In the genomic region with DNA sequence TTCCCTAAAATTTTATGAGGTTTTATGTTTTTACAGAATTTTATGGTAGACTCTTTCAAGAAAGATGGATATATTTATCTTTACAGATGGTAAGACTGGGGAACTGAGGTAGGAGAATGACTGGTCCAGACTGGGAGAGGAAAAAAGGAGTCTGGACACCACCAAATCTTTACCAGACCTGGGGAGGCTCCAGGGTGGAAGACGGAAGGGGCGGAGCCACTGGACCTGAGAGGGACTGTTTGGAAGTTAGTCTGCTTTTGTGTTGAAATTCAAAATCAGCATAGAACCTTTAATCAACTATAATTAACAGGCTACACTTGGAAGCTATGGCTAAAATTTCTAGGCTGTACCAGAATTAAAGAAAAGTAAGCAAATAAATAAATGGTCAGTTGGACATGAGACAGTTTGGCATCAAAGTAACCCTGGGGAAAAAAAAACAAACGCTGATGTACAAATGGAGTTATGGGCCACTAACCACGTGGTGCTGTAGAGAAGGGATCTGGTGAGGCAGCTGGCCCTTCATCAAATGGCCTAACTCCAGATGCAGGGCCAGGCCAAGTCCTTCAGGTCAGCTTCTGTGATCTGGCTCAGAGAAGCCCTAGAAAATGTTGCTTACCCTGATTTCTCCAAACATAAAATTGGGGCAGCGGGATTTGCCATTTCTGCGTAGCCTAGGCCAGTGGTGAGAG, we compare ENCODE assay signal across 13 cellular contexts.
DNase-seq lines count a peak whose midpoint lies in the region; ATAC-seq, FAIRE-seq and TF ChIP-seq lines count a peak whose summit lies in the region.
"Had no signal": no experiment of that assay in that cellular context is flagged by ENCODE, and none has a peak within 500 bp of the region (broad histone marks: within the 10 kb centered on the region; RNA-seq: fewer than 3 reads in every experiment).

No MANE protein-coding gene starts in this region.

- peak; percentile 37 for DNase-seq in M059J (ENCODE audit: low read depth)
- DNase-seq in colonic mucosa: peak; percentile 30
- DNase-seq in right lobe of liver: peak in 2 of 3 donors; percentile 67 to 68
- DNase-seq in testis: peak; percentile 73
- no peak for DNase-seq in stimulated activated effector memory CD8-positive, alpha-beta T cell treated with anti-CD3 and anti-CD28 coated beads, Interleukin-12 subunit alpha, Interleukin-12 subunit beta, amount 100 ng/mL, for 72 hours (ENCODE audit: low spot score in 2 of 2)
- no peak for DNase-seq in urothelium cell line (ENCODE audit: low spot score)
- DNase-seq: activated T-cell treated with anti-CD3 and anti-CD28 coated beads for 4 hours, NCI-H510A treated with DMSO at 0.1 percent for 48 hours had no signal

- no peaks in the 10 kb centered on the region for H3K4me1 Mint-ChIP-seq in stimulated activated effector memory CD8-positive, alpha-beta T cell treated with anti-CD3 and anti-CD28 coated beads, Interleukin-12 subunit alpha, Interleukin-12 subunit beta, amount 100 ng/mL, for 72 hours

- FAIRE-seq in urothelium cell line (lab: Jason Lieb, UNC): no peak
- FAIRE-seq: TTC549 had no signal

- H3K9ac ChIP-seq in colonic mucosa (ENCODE audit: low read depth in 2 of 2, low read length in 2 of 2): no peak overlapping the region

- no peak overlapping the region for H3K4me3 Mint-ChIP-seq in stimulated activated effector memory CD8-positive, alpha-beta T cell treated with anti-CD3 and anti-CD28 coated beads, Interleukin-12 subunit alpha, Interleukin-12 subunit beta, amount 100 ng/mL, for 72 hours
- H3K4me3 Mint-ChIP-seq: brain had no signal

- H3K36me3 ChIP-seq in colonic mucosa: no peaks in the 10 kb centered on the region
- no peaks in the 10 kb centered on the region for H3K36me3 ChIP-seq in right lobe of liver
- no peaks in the 10 kb centered on the region for H3K36me3 ChIP-seq in testis (ENCODE audit: low read depth, missing control alignments)

- H3K27me3 ChIP-seq in colonic mucosa (no peaks in the 10 kb centered on the region), right lobe of liver (no peaks in the 10 kb centered on the region), testis (no peaks in the 10 kb centered on the region)
- H3K27me3 ChIP-seq: neutrophil had no signal

- H3K4me1 ChIP-seq in colonic mucosa: no peaks in the 10 kb centered on the region
- H3K4me1 ChIP-seq in right lobe of liver: peaks cover 0 to 10% (median 4%) of the 10 kb centered on the region in 4 donors
- H3K4me1 ChIP-seq in testis: no peaks in the 10 kb centered on the region

- H3K27ac ChIP-seq in colonic mucosa (no peak overlapping the region), right lobe of liver (no peak overlapping the region), testis (no peak overlapping the region)
- H3K27ac ChIP-seq: neutrophil had no signal

- H3K4me3 ChIP-seq in colonic mucosa (no peak overlapping the region), right lobe of liver (no peak overlapping the region), testis (no peak overlapping the region)

- 32% methylated on average over 6 of the region's 6 CpGs for WGBS in right lobe of liver (ENCODE audit: insufficient coverage, low coverage, low lambda C conversion rate, missing lambda C conversion rate)
- 40 to 60% methylated on average over 6 of the region's 6 CpGs for WGBS in testis, 2 donors

- intact Hi-C loops in colonic mucosa (cut with DNase I): no loop called here
- intact Hi-C loops in right lobe of liver (cut with DNase I): no loop called here
- intact Hi-C loops in testis (cut with DNase I; ENCODE audit: low total_unique reads): no loop called here

- peak; percentile 69 to 93 (median 80) for ATAC-seq in right lobe of liver
- ATAC-seq in HG02678 (IDR thresholded peaks at IDR 0.05; ENCODE audit: unreplicated experiment): no peak
- ATAC-seq in stimulated activated effector memory CD8-positive, alpha-beta T cell treated with anti-CD3 and anti-CD28 coated beads, Interleukin-12 subunit alpha, Interleukin-12 subunit beta, amount 100 ng/mL, for 72 hours: no peak
- no peak for ATAC-seq in HG03342 (IDR thresholded peaks at IDR 0.05; ENCODE audit: unreplicated experiment)

- no peak overlapping the region for H3K27ac Mint-ChIP-seq in stimulated activated effector memory CD8-positive, alpha-beta T cell treated with anti-CD3 and anti-CD28 coated beads, Interleukin-12 subunit alpha, Interleukin-12 subunit beta, amount 100 ng/mL, for 72 hours

- H3K9me3 ChIP-seq in colonic mucosa (no peaks in the 10 kb centered on the region), right lobe of liver (no peaks in the 10 kb centered on the region), testis (no peaks in the 10 kb centered on the region)
- H3K9me3 ChIP-seq: neutrophil had no signal

- TF ChIP-seq CTCF in colonic mucosa (IDR thresholded peaks at IDR 0.05): no peak
- TF ChIP-seq CTCF in right lobe of liver (IDR thresholded peaks at IDR 0.05): no peak
- no peak for TF ChIP-seq CTCF in testis (IDR thresholded peaks at IDR 0.05)

- H3K36me3 Mint-ChIP-seq in stimulated activated effector memory CD8-positive, alpha-beta T cell treated with anti-CD3 and anti-CD28 coated beads, Interleukin-12 subunit alpha, Interleukin-12 subunit beta, amount 100 ng/mL, for 72 hours: peaks cover 5% of the 10 kb centered on the region
- H3K36me3 Mint-ChIP-seq: brain had no signal

- H3K9me3 Mint-ChIP-seq in stimulated activated effector memory CD8-positive, alpha-beta T cell treated with anti-CD3 and anti-CD28 coated beads, Interleukin-12 subunit alpha, Interleukin-12 subunit beta, amount 100 ng/mL, for 72 hours: no peaks in the 10 kb centered on the region
- H3K9me3 Mint-ChIP-seq: brain had no signal

- TF ChIP-seq POLR2A in right lobe of liver (IDR thresholded peaks at IDR 0.05) (no peak), testis (IDR thresholded peaks at IDR 0.05) (no peak)

Comparison
In these comparisons a context has a peak if more than half of its experiments do, and no peak if none do; other contexts are left out.
1. DNase-seq: peak in M059J (single experiment), colonic mucosa (single experiment), right lobe of liver (2 of 3) and testis (single experiment); none in stimulated activated effector memory CD8-positive, alpha-beta T cell treated with anti-CD3 and anti-CD28 coated beads, Interleukin-12 subunit alpha, Interleukin-12 subunit beta, amount 100 ng/mL, for 72 hours (0 of 2) and urothelium cell line (single experiment).
2. ATAC-seq: peak in right lobe of liver (4 of 4); none in HG02678 (single experiment), stimulated activated effector memory CD8-positive, alpha-beta T cell treated with anti-CD3 and anti-CD28 coated beads, Interleukin-12 subunit alpha, Interleukin-12 subunit beta, amount 100 ng/mL, for 72 hours (single experiment) and HG03342 (single experiment).